ENCODE assay signal across 8 cellular contexts in the genomic region with DNA sequence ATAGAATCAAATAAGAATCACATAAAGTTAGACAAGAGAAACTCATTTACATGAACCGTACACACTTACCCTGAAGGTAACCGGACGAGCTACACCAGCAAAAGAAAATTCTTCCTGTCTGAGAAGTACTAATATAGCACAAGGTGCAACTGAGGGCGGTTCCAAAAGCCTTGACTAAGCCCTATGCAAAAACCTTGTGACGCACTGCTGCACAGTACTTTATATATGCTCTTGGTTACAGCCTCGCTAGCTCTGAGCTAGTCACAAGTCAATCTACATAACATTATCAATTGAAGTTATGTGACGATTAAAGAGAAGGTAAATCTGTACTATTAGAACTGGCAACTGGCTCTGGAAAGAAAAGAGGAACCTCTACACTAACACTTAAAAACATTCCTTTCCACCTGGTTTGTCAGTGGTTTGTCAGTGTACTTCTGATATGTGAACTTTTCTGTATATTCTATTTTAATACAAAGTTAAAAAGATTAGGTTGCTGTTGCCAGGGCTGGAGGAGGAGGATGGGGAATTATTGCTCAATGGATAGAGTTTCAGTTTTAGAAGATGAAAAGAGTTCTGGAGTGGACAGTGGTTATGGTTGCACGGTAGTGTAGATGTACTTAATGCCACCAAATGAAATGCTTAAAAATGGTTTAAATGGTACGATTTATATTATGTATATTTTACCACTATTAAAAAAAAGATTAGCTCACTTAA. TPM values are rescaled to one million over a fixed set of nuclear protein-coding genes. Genes with fewer than 3 reads are reported as not detected.
DNase-seq lines count a peak whose midpoint lies in the region; ATAC-seq and TF ChIP-seq lines count a peak whose summit lies in the region.

No MANE protein-coding gene starts in this region.

- DNase-seq in SK-MEL-5 (ENCODE audit: low read depth, low spot score) (peak; percentile 76), adipocyte (ENCODE audit: low read depth) (peak; percentile 63), lower lobe of right lung (no peak), BE2C (no peak), EL (no peak)
- DNase-seq in stimulated activated naive B cell treated with anti-CD40 and anti-IgM and Interleukin-4, amounts not matched to agents 10 μg/mL and 1 μg/mL and 100 μg/mL, for 72 hours, result peak; percentile 52

- peak overlapping the region; percentile 31 for H3K4me3 ChIP-seq in adipocyte (ENCODE audit: low read length)
- H3K4me3 ChIP-seq in lower lobe of right lung, result peak overlapping the region; percentile 57
- H3K4me3 ChIP-seq in BE2C (ENCODE audit: low read depth, low read length), result no peak overlapping the region

- peak overlapping the region; percentile 35 for H3K9ac ChIP-seq in adipocyte (ENCODE audit: low read length)

- no peaks in the 10 kb centered on the region for H3K36me3 ChIP-seq in adipocyte (ENCODE audit: control insufficient read depth, insufficient read depth, low read length, severe bottlenecking)
- no peaks in the 10 kb centered on the region for H3K36me3 ChIP-seq in lower lobe of right lung
- H3K36me3 ChIP-seq in BE2C, result no peaks in the 10 kb centered on the region

- ATAC-seq in GM18909 (IDR thresholded peaks at IDR 0.05; ENCODE audit: poor library complexity, unreplicated experiment) (peak; percentile 96), HG02981 (IDR thresholded peaks at IDR 0.05; ENCODE audit: unreplicated experiment) (peak; percentile 92), lower lobe of right lung (peak; percentile 93 to 95)
- peak; percentile 92 to 98 for ATAC-seq in stimulated activated naive B cell treated with anti-CD40 and anti-IgM and Interleukin-4, amounts not matched to agents 10 μg/mL and 1 μg/mL and 100 μg/mL, for 72 hours (replicated peaks)

- no peaks in the 10 kb centered on the region for H3K27me3 Mint-ChIP-seq in stimulated activated naive B cell treated with anti-CD40 and anti-IgM and Interleukin-4, amounts not matched to agents 10 μg/mL and 1 μg/mL and 100 μg/mL, for 72 hours

- peak overlapping the region; percentile 68 to 78 for H3K4me3 Mint-ChIP-seq in stimulated activated naive B cell treated with anti-CD40 and anti-IgM and Interleukin-4, amounts not matched to agents 10 μg/mL and 1 μg/mL and 100 μg/mL, for 72 hours

- TF ChIP-seq CTCF in lower lobe of right lung (IDR thresholded peaks at IDR 0.05) (no peak), BE2C (IDR thresholded peaks at IDR 0.05; ENCODE audit: low read depth, low read length) (no peak)

- intact Hi-C loops in lower lobe of right lung (cut with DNase I), result no loop called here

- H3K27ac ChIP-seq in lower lobe of right lung, result peak overlapping the region; percentile 56

- peaks cover 22 to 57% of the 10 kb centered on the region in 2 donors for H3K4me1 Mint-ChIP-seq in stimulated activated naive B cell treated with anti-CD40 and anti-IgM and Interleukin-4, amounts not matched to agents 10 μg/mL and 1 μg/mL and 100 μg/mL, for 72 hours

- no peaks in the 10 kb centered on the region for H3K27me3 ChIP-seq in adipocyte (replicated peaks; ENCODE audit: control insufficient read depth, insufficient read depth, low read length)
- H3K27me3 ChIP-seq in lower lobe of right lung (ENCODE audit: low read depth), result no peaks in the 10 kb centered on the region
- H3K27me3 ChIP-seq in BE2C, result no peaks in the 10 kb centered on the region

- H3K9me3 ChIP-seq in adipocyte (ENCODE audit: control insufficient read depth, low read length) (no peaks in the 10 kb centered on the region), lower lobe of right lung (no peaks in the 10 kb centered on the region), BE2C (no peaks in the 10 kb centered on the region)

- H3K9me3 Mint-ChIP-seq in stimulated activated naive B cell treated with anti-CD40 and anti-IgM and Interleukin-4, amounts not matched to agents 10 μg/mL and 1 μg/mL and 100 μg/mL, for 72 hours, result no peaks in the 10 kb centered on the region

- H3K27ac Mint-ChIP-seq in stimulated activated naive B cell treated with anti-CD40 and anti-IgM and Interleukin-4, amounts not matched to agents 10 μg/mL and 1 μg/mL and 100 μg/mL, for 72 hours, result peak overlapping the region; percentile 67

- in situ Hi-C loops in SK-MEL-5 (cut with HindIII; ENCODE audit: low pct_unique_long_range_greater_than_20kb, low sequenced_read_pairs), result loop anchor here (10.0 kb wide), 1 partner anchor 96 kb away; no protein-coding TSS in a partner anchor

- H3K36me3 Mint-ChIP-seq in stimulated activated naive B cell treated with anti-CD40 and anti-IgM and Interleukin-4, amounts not matched to agents 10 μg/mL and 1 μg/mL and 100 μg/mL, for 72 hours, result peaks cover 0 to 5% of the 10 kb centered on the region in 2 donors

- peaks cover 30% of the 10 kb centered on the region for H3K4me1 ChIP-seq in adipocyte (ENCODE audit: control insufficient read depth, insufficient read depth, low read length)
- peaks cover 62% of the 10 kb centered on the region for H3K4me1 ChIP-seq in lower lobe of right lung
- H3K4me1 ChIP-seq in BE2C, result peaks cover 4% of the 10 kb centered on the region; the same call in 1 of the 2 replicates

RNA-seq across cellular contexts. Expression of a gene that starts 21.6 kb away (rescaled TPM):
- total RNA-seq in SK-MEL-5 (2014; rRNA removed; shearing (Covaris generic)), result 46.6 and 52.3 TPM in 2 replicates
- polyA plus RNA-seq in SK-MEL-5 (2015; cell fraction: cytosol; rRNA removed), result 35.5 and 36.0 TPM in 2 replicates
- polyA plus RNA-seq in SK-MEL-5 (2015; cell fraction: nucleus; rRNA removed), result 30.9 and 36.6 TPM in 2 replicates
- 30.3 TPM for total RNA-seq in lower lobe of right lung
- polyA plus RNA-seq in BE2C (2012; ENCODE audit: insufficient read depth, insufficient read length, low read depth), result 28.6 TPM

Comparison
In these comparisons a context has a peak if more than half of its experiments do, and no peak if none do; other contexts are left out.
1. DNase-seq: peak in SK-MEL-5 (single experiment), adipocyte (single experiment) and stimulated activated naive B cell treated with anti-CD40 and anti-IgM and Interleukin-4, amounts not matched to agents 10 μg/mL and 1 μg/mL and 100 μg/mL, for 72 hours (single experiment); none in lower lobe of right lung (single experiment), BE2C (single experiment) and EL (single experiment).
2. Peak in every context shown above with its lines, with median percentiles within 50 percentile points of each other: ATAC-seq.